3 cellular contexts compared by ENCODE assay signal in the genomic region with DNA sequence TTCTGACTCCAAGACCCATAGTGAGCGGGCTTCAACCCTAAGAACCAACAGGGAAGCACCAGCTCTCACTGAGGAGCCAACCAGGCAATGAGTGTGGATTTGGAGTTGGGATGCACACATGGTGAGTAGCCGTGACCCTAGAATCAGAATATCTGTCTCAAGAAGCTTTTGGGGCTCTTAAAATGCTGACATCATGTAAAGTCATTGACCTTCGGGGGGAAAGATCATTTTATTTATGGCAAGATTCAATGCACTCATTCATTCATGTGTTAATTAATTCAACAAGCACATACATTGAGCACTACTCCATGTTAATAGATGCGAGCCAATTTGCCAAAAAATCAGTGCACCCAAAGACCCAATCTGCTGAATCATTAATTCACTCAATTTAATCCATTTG.
TF ChIP-seq lines count a peak whose summit lies in the region.

No MANE protein-coding gene starts in this region.

TF ChIP-seq in IMR-90, 13 proteins besides CTCF, POLR2A, EP300 and RAD21:
- TF ChIP-seq NFE2L2 (IDR thresholded peaks at IDR 0.05; ENCODE audit: low read depth, low read length) (no peak), MAFK (IDR thresholded peaks at IDR 0.05; ENCODE audit: low read depth, low read length) (peak; percentile 62)

TF ChIP-seq in WTC11, 78 proteins besides CTCF, POLR2A, EP300 and RAD21 (continues in another document):
- TF ChIP-seq ATF1 (CRISPR knock-in tag; IDR thresholded peaks at IDR 0.05) (no peak), EMX1 (CRISPR knock-in tag; IDR thresholded peaks at IDR 0.05) (no peak), NFATC4 (CRISPR knock-in tag; IDR thresholded peaks at IDR 0.05) (no peak), JAZF1 (CRISPR knock-in tag; IDR thresholded peaks at IDR 0.05) (no peak), FOXP1 (CRISPR knock-in tag; IDR thresholded peaks at IDR 0.05; ENCODE audit: borderline replicate concordance) (no peak), ZNF317 (CRISPR knock-in tag; IDR thresholded peaks at IDR 0.05; ENCODE audit: borderline replicate concordance, low read depth) (no peak), ESRRA (CRISPR knock-in tag; IDR thresholded peaks at IDR 0.05; ENCODE audit: borderline replicate concordance) (no peak), ZNF138 (CRISPR knock-in tag; conservative IDR thresholded peaks at IDR 0.05) (no peak), TEAD1 (CRISPR knock-in tag; IDR thresholded peaks at IDR 0.05) (no peak)
- TF ChIP-seq, protein P1, sequence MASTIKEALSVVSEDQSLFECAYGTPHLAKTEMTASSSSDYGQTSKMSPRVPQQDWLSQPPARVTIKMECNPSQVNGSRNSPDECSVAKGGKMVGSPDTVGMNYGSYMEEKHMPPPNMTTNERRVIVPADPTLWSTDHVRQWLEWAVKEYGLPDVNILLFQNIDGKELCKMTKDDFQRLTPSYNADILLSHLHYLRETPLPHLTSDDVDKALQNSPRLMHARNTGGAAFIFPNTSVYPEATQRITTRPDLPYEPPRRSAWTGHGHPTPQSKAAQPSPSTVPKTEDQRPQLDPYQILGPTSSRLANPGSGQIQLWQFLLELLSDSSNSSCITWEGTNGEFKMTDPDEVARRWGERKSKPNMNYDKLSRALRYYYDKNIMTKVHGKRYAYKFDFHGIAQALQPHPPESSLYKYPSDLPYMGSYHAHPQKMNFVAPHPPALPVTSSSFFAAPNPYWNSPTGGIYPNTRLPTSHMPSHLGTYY (CRISPR knock-in tag; IDR thresholded peaks at IDR 0.05) = no peak
- TF ChIP-seq, protein P2, sequence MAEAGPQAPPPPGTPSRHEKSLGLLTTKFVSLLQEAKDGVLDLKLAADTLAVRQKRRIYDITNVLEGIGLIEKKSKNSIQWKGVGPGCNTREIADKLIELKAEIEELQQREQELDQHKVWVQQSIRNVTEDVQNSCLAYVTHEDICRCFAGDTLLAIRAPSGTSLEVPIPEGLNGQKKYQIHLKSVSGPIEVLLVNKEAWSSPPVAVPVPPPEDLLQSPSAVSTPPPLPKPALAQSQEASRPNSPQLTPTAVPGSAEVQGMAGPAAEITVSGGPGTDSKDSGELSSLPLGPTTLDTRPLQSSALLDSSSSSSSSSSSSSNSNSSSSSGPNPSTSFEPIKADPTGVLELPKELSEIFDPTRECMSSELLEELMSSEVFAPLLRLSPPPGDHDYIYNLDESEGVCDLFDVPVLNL (CRISPR knock-in tag; IDR thresholded peaks at IDR 0.05; ENCODE audit: borderline replicate concordance, low read depth) = no peak
- TF ChIP-seq, protein P3, sequence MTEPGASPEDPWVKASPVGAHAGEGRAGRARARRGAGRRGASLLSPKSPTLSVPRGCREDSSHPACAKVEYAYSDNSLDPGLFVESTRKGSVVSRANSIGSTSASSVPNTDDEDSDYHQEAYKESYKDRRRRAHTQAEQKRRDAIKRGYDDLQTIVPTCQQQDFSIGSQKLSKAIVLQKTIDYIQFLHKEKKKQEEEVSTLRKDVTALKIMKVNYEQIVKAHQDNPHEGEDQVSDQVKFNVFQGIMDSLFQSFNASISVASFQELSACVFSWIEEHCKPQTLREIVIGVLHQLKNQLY (CRISPR knock-in tag; IDR thresholded peaks at IDR 0.05) = no peak
- TF ChIP-seq, protein P4, sequence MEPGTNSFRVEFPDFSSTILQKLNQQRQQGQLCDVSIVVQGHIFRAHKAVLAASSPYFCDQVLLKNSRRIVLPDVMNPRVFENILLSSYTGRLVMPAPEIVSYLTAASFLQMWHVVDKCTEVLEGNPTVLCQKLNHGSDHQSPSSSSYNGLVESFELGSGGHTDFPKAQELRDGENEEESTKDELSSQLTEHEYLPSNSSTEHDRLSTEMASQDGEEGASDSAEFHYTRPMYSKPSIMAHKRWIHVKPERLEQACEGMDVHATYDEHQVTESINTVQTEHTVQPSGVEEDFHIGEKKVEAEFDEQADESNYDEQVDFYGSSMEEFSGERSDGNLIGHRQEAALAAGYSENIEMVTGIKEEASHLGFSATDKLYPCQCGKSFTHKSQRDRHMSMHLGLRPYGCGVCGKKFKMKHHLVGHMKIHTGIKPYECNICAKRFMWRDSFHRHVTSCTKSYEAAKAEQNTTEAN (CRISPR knock-in tag; IDR thresholded peaks at IDR 0.05) = no peak
- TF ChIP-seq, protein P5, sequence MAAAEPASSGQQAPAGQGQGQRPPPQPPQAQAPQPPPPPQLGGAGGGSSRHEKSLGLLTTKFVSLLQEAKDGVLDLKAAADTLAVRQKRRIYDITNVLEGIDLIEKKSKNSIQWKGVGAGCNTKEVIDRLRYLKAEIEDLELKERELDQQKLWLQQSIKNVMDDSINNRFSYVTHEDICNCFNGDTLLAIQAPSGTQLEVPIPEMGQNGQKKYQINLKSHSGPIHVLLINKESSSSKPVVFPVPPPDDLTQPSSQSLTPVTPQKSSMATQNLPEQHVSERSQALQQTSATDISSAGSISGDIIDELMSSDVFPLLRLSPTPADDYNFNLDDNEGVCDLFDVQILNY (CRISPR knock-in tag; IDR thresholded peaks at IDR 0.05) = no peak
- TF ChIP-seq, protein P6, sequence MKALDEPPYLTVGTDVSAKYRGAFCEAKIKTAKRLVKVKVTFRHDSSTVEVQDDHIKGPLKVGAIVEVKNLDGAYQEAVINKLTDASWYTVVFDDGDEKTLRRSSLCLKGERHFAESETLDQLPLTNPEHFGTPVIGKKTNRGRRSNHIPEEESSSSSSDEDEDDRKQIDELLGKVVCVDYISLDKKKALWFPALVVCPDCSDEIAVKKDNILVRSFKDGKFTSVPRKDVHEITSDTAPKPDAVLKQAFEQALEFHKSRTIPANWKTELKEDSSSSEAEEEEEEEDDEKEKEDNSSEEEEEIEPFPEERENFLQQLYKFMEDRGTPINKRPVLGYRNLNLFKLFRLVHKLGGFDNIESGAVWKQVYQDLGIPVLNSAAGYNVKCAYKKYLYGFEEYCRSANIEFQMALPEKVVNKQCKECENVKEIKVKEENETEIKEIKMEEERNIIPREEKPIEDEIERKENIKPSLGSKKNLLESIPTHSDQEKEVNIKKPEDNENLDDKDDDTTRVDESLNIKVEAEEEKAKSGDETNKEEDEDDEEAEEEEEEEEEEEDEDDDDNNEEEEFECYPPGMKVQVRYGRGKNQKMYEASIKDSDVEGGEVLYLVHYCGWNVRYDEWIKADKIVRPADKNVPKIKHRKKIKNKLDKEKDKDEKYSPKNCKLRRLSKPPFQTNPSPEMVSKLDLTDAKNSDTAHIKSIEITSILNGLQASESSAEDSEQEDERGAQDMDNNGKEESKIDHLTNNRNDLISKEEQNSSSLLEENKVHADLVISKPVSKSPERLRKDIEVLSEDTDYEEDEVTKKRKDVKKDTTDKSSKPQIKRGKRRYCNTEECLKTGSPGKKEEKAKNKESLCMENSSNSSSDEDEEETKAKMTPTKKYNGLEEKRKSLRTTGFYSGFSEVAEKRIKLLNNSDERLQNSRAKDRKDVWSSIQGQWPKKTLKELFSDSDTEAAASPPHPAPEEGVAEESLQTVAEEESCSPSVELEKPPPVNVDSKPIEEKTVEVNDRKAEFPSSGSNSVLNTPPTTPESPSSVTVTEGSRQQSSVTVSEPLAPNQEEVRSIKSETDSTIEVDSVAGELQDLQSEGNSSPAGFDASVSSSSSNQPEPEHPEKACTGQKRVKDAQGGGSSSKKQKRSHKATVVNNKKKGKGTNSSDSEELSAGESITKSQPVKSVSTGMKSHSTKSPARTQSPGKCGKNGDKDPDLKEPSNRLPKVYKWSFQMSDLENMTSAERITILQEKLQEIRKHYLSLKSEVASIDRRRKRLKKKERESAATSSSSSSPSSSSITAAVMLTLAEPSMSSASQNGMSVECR (CRISPR knock-in tag; IDR thresholded peaks at IDR 0.05; ENCODE audit: borderline replicate concordance) = no peak

TF ChIP-seq in SK-N-SH, 30 proteins besides CTCF, POLR2A, EP300 and RAD21:
- TF ChIP-seq JUND (IDR thresholded peaks at IDR 0.05) = no peak
- TF ChIP-seq, protein P7, sequence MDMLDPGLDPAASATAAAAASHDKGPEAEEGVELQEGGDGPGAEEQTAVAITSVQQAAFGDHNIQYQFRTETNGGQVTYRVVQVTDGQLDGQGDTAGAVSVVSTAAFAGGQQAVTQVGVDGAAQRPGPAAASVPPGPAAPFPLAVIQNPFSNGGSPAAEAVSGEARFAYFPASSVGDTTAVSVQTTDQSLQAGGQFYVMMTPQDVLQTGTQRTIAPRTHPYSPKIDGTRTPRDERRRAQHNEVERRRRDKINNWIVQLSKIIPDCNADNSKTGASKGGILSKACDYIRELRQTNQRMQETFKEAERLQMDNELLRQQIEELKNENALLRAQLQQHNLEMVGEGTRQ (IDR thresholded peaks at IDR 0.05; ENCODE audit: borderline replicate concordance, low read depth, low read length) = no peak
- no peak for TF ChIP-seq NRF1 (IDR thresholded peaks at IDR 0.05; ENCODE audit: low read depth, low read length)
